ENCODE assay signal across 1 cellular context in the genomic region with DNA sequence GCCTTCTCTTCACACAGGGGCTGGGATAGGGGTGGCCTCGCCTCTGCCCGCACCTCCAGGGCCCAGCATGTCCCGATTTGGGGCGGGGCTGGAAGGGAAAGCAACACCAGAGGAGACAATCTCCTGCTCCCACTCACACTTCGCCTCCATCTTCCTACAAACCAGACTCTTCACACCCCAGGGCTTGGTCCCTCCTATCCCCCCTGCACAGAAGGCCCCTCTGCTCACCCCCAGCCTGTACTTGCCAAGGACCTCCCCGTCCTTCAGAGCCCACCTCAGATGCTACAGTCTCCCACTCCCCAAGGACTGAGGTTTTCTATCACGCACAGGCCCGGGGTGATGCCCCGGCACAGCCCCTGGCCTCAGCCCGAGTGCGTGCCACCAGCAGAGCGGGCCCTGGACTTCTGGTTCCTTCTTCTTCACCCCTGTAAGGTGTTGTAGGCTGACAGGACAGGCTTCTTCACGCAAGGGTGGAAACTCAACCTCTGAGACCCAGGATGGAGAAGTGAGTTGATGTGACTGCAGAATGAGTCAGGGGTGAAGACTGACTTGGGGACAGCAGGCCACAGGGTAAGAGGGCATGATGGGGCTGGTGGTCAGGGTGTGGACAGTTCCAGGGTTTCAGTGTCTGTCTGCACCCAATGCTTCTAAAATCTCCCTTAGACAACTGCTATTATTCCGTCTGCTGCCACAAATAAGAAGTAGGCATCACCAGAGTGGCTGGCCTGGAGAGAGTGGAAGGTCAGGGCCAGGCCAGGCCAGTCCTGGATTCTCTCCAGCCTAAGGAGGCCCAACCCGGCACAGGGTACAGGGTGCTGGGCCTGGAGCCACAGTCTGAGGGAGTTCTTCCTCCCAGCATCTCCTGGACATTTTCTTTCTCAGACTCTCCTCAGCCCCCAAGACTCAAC.
TF ChIP-seq lines count a peak whose summit lies in the region.

No MANE protein-coding gene starts in this region.

TF ChIP-seq in HepG2, 621 proteins besides CTCF, POLR2A, EP300 and RAD21 (continued from another document):
- TF ChIP-seq ZNF687 (CRISPR knock-in tag; IDR thresholded peaks at IDR 0.05) (peak; percentile 52; the same call in 1 of the 2 replicates), ZNF282 (IDR thresholded peaks at IDR 0.05; ENCODE audit: partially characterized antibody) (no peak)
